ENCODE assay signal across 8 cellular contexts in genomic region chr17:81553616-81554181, GRCh38. TPM values are rescaled to one million over a fixed set of nuclear protein-coding genes. Genes with fewer than 3 reads are reported as not detected.
DNase-seq lines count a peak whose midpoint lies in the region; ATAC-seq and TF ChIP-seq lines count a peak whose summit lies in the region.

No MANE protein-coding gene starts in this region.

- CTCF ChIA-PET in activated CD4-positive, alpha-beta memory T cell treated with anti-CD3 and anti-CD28 coated beads for 36 hours (lab: Charles Lee): interaction anchor here (0.6 to 0.9 kb wide), 2 partner anchors 10 to 301 kb away, joined by 3 read pairs; no protein-coding TSS in a partner anchor

- peaks cover 4% of the 10 kb centered on the region for H3K4me1 ChIP-seq in prostate gland (replicated peaks)

- peak overlapping the region; percentile 94 for H3K27ac Mint-ChIP-seq in activated CD4-positive, alpha-beta T cell treated with anti-CD3 and anti-CD28 coated beads, Interleukin-2, amount 10 ng/mL, durations not matched to agents 24 days and 14 days
- peak overlapping the region; percentile 88 for H3K27ac Mint-ChIP-seq in activated CD4-positive, alpha-beta memory T cell treated with anti-CD3 and anti-CD28 coated beads for 36 hours

- POLR2A ChIA-PET in activated CD4-positive, alpha-beta memory T cell treated with anti-CD3 and anti-CD28 coated beads for 36 hours (lab: Charles Lee): no interaction called here

- DNase-seq in activated CD4-positive, alpha-beta T cell treated with anti-CD3 and anti-CD28 coated beads, Interleukin-2, amount 10 ng/mL, durations not matched to agents 24 days and 14 days: no peak
- no peak for DNase-seq in activated CD4-positive, alpha-beta T cell treated with anti-CD3 and anti-CD28 coated beads for 4 hours
- DNase-seq in NB4 (ENCODE audit: low read depth) (peak; percentile 67), foreskin fibroblast (peak; percentile 95), prostate gland (ENCODE audit: low spot score) (no peak), GM10266 (ENCODE audit: extremely low spot score) (no peak)
- DNase-seq in activated CD4-positive, alpha-beta memory T cell treated with anti-CD3 and anti-CD28 coated beads for 36 hours: peak; percentile 23

- H3K36me3 Mint-ChIP-seq in activated CD4-positive, alpha-beta T cell treated with anti-CD3 and anti-CD28 coated beads, Interleukin-2, amount 10 ng/mL, durations not matched to agents 24 days and 14 days (ENCODE audit: low read depth): peaks cover 34% of the 10 kb centered on the region
- H3K36me3 Mint-ChIP-seq in activated CD4-positive, alpha-beta memory T cell treated with anti-CD3 and anti-CD28 coated beads for 36 hours: peaks cover 18% of the 10 kb centered on the region

- H3K9me3 Mint-ChIP-seq in activated CD4-positive, alpha-beta T cell treated with anti-CD3 and anti-CD28 coated beads, Interleukin-2, amount 10 ng/mL, durations not matched to agents 24 days and 14 days: no peaks in the 10 kb centered on the region
- H3K9me3 Mint-ChIP-seq in activated CD4-positive, alpha-beta memory T cell treated with anti-CD3 and anti-CD28 coated beads for 36 hours: no peaks in the 10 kb centered on the region

- TF ChIP-seq POLR2A in NB4 (IDR thresholded peaks at IDR 0.05; ENCODE audit: extremely low read depth, insufficient read length) (no peak), prostate gland (IDR thresholded peaks at IDR 0.05) (no peak)

- H3K9me3 ChIP-seq in prostate gland: no peaks in the 10 kb centered on the region

- intact Hi-C loops in activated CD4-positive, alpha-beta T cell treated with anti-CD3 and anti-CD28 coated beads, Interleukin-2, amount 10 ng/mL, durations not matched to agents 24 days and 14 days (cut with micrococcal nuclease): loop anchor here (1.0 to 5.0 kb wide), 5 partner anchors 41 to 314 kb away; partner anchors contain the start of genes ACTG1, MRPL12, NDUFAF8 and TEPSIN
- intact Hi-C loops in activated CD4-positive, alpha-beta memory T cell treated with anti-CD3 and anti-CD28 coated beads for 36 hours (cut with micrococcal nuclease): loop anchor here (1.0 to 2.0 kb wide), 3 partner anchors 41 to 307 kb away; partner anchors contain the start of genes ACTG1, CCDC137, OXLD1 and P4HB
- intact Hi-C loops in prostate gland (cut with DNase I): loop anchor here (5.0 kb wide), 1 partner anchor 49 kb away; no protein-coding TSS in a partner anchor

- peak overlapping the region; percentile 91 for H3K4me3 Mint-ChIP-seq in activated CD4-positive, alpha-beta T cell treated with anti-CD3 and anti-CD28 coated beads, Interleukin-2, amount 10 ng/mL, durations not matched to agents 24 days and 14 days
- peak overlapping the region; percentile 86 for H3K4me3 Mint-ChIP-seq in activated CD4-positive, alpha-beta memory T cell treated with anti-CD3 and anti-CD28 coated beads for 36 hours

- H3K27ac ChIP-seq in prostate gland: peak overlapping the region; percentile 71 to 83

- H3K27me3 Mint-ChIP-seq in activated CD4-positive, alpha-beta T cell treated with anti-CD3 and anti-CD28 coated beads, Interleukin-2, amount 10 ng/mL, durations not matched to agents 24 days and 14 days: no peaks in the 10 kb centered on the region
- no peaks in the 10 kb centered on the region for H3K27me3 Mint-ChIP-seq in activated CD4-positive, alpha-beta memory T cell treated with anti-CD3 and anti-CD28 coated beads for 36 hours

- 23% methylated on average over 24 of the region's 24 CpGs for WGBS in prostate gland

- H3K36me3 ChIP-seq in prostate gland: peaks cover 0 to 4% of the 10 kb centered on the region in 2 donors

- H3K27me3 ChIP-seq in prostate gland (replicated peaks; ENCODE audit: insufficient read depth): no peaks in the 10 kb centered on the region

- H3K4me1 Mint-ChIP-seq in activated CD4-positive, alpha-beta T cell treated with anti-CD3 and anti-CD28 coated beads, Interleukin-2, amount 10 ng/mL, durations not matched to agents 24 days and 14 days: peaks cover 24% of the 10 kb centered on the region
- peaks cover 33% of the 10 kb centered on the region for H3K4me1 Mint-ChIP-seq in activated CD4-positive, alpha-beta memory T cell treated with anti-CD3 and anti-CD28 coated beads for 36 hours (ENCODE audit: low read depth)

- TF ChIP-seq CTCF in NB4 (IDR thresholded peaks at IDR 0.05; ENCODE audit: low read depth, low read length) (no peak), foreskin fibroblast (IDR thresholded peaks at IDR 0.05; ENCODE audit: low read depth, low read length) (no peak), prostate gland (IDR thresholded peaks at IDR 0.05) (no peak), GM10266 (IDR thresholded peaks at IDR 0.05; ENCODE audit: control insufficient read depth, insufficient read depth, low read depth, missing control alignments) (no peak)

- H3K4me3 ChIP-seq in NB4 (ENCODE audit: low read depth, low read length): peak overlapping the region; percentile 84
- peak overlapping the region; percentile 83 to 92 for H3K4me3 ChIP-seq in foreskin fibroblast (ENCODE audit: low read depth in 1 of 2, low read length in 2 of 2)
- H3K4me3 ChIP-seq in prostate gland: peak overlapping the region in 1 of 2 donors; percentile 96

- no peak for ATAC-seq in HG03378 (IDR thresholded peaks at IDR 0.05; ENCODE audit: unreplicated experiment)

RNA-seq across cellular contexts. Expression of gene FAAP100, which starts 1.5 kb away (rescaled TPM):
- total RNA-seq in activated CD4-positive, alpha-beta T cell treated with anti-CD3 and anti-CD28 coated beads, Interleukin-2, amount 10 ng/mL, durations not matched to agents 24 days and 14 days: 72.2 and 76.5 TPM in 2 replicates
- total RNA-seq in activated CD4-positive, alpha-beta memory T cell treated with anti-CD3 and anti-CD28 coated beads for 36 hours: 10 to 100 TPM; 33.5 to 39.7 TPM
- total RNA-seq in prostate gland: 10 to 100 TPM; 27.8 to 44.4 TPM

RNA-seq across cellular contexts. Expression of gene FSCN2, which starts 25.5 kb away (rescaled TPM):
- total RNA-seq in activated CD4-positive, alpha-beta T cell treated with anti-CD3 and anti-CD28 coated beads, Interleukin-2, amount 10 ng/mL, durations not matched to agents 24 days and 14 days: 0.26 and 0.51 TPM in 2 replicates
- total RNA-seq in activated CD4-positive, alpha-beta memory T cell treated with anti-CD3 and anti-CD28 coated beads for 36 hours: under 1 TPM; 0.33 to 0.46 TPM
- total RNA-seq in prostate gland: 1 to 10 TPM; 3.1 to 5.6 TPM

RNA-seq across cellular contexts. Expression of gene ACTG1, which starts 41.1 kb away (rescaled TPM):
- 3,353 and 3,420 TPM in 2 replicates for total RNA-seq in activated CD4-positive, alpha-beta T cell treated with anti-CD3 and anti-CD28 coated beads, Interleukin-2, amount 10 ng/mL, durations not matched to agents 24 days and 14 days
- 1,000 to 10,000 TPM; 3,773 to 3,928 TPM for total RNA-seq in activated CD4-positive, alpha-beta memory T cell treated with anti-CD3 and anti-CD28 coated beads for 36 hours
- 1,000 to 10,000 TPM; 2,438 to 3,181 TPM for total RNA-seq in prostate gland

Comparison
In these comparisons a context has a peak if more than half of its experiments do, and no peak if none do; other contexts are left out.
1. DNase-seq: peak in NB4 (single experiment), activated CD4-positive, alpha-beta memory T cell treated with anti-CD3 and anti-CD28 coated beads for 36 hours (single experiment) and foreskin fibroblast (2 of 2); none in activated CD4-positive, alpha-beta T cell treated with anti-CD3 and anti-CD28 coated beads, Interleukin-2, amount 10 ng/mL, durations not matched to agents 24 days and 14 days (single experiment), activated CD4-positive, alpha-beta T cell treated with anti-CD3 and anti-CD28 coated beads for 4 hours (0 of 2), prostate gland (single experiment) and GM10266 (single experiment).